Comparison of ENCODE assay signal across 1 cellular context in genomic region chr4:74114234-74114633, GRCh38.
A peak's percentile ranks its signal among the peaks of the same experiment; 100 is the strongest.
TF ChIP-seq lines count a peak whose summit lies in the region.

No MANE protein-coding gene starts in this region.

TF ChIP-seq in IMR-90, 13 proteins besides CTCF, POLR2A, EP300 and RAD21:
- no peak for TF ChIP-seq USF2 (IDR thresholded peaks at IDR 0.05; ENCODE audit: low read depth, low read length)
- peak; percentile 80 for TF ChIP-seq FOS (IDR thresholded peaks at IDR 0.05; ENCODE audit: low read depth, low read length)
- no peak for TF ChIP-seq CEBPB (IDR thresholded peaks at IDR 0.05; ENCODE audit: low read depth, low read length)
- TF ChIP-seq BHLHE40 (IDR thresholded peaks at IDR 0.05; ENCODE audit: low read depth, low read length): peak; percentile 24; the same call in 1 of the 2 replicates
